8 cellular contexts compared by ENCODE assay signal in the genomic region with DNA sequence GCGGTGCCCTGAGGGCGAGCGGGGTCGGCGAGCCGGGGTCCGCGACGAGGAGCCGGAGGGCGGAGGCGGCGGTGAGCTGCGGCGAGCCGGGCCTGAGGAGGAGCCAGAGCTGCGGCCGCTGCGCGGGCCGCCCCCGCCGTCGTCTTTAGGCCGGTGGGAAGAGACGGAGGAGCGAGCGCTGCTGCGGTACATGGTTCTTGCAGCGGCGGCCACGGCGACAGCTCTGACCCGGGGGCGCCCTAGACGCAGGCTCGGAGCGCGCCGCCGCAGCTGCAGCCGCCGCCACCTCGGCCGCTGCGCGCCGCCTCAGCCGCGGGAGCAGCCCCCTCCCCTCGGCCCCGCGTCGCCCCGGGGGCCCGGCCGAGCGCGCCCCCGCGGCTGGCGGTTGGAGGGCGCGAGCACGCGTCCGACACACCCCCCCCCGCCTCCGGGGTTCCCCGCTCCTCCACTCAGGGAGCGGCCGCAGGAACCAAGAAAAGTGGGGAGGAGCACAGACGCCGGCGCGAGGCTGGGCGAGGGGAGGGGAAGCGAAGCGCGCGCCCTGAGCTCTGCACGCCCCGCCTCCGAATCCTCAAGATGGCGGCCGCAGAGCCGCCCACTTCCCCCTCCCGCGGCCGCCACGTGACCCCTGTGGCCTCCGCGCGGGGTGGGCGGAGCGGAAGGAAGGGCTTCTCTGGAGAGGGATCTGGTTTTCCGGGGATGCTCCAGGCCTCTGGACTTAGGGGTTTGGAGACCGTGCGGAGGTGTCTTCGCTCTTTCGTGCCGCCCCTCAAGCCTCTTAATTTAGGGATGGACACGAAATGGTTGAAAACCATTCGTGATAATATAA. TPM values are rescaled to one million over a fixed set of nuclear protein-coding genes. Genes with fewer than 3 reads are reported as not detected.
DNase-seq lines count a peak whose midpoint lies in the region; ATAC-seq and TF ChIP-seq lines count a peak whose summit lies in the region.

Gene ZNF318 (minus strand): TSS at position 474 of the 829 bp plus-strand sequence. CDS start 282 bp downstream, at position 192.

- peaks cover 11% of the 10 kb centered on the region for H3K79me2 ChIP-seq in fibroblast of lung (ENCODE audit: control insufficient read depth, insufficient read depth, low read length)

- H3K27ac ChIP-seq in RWPE1 (peak within 1 kb of the TSS; percentile 89), fibroblast of lung (ENCODE audit: insufficient read depth, low read length) (peak within 1 kb of the TSS; percentile 50)
- H3K27ac ChIP-seq in naive thymus-derived CD4-positive, alpha-beta T cell (ENCODE audit: low read depth, low read length): peak within 1 kb of the TSS; percentile 87

- no peaks in the 10 kb centered on the region for H4K20me1 ChIP-seq in fibroblast of lung (ENCODE audit: control insufficient read depth, extremely low read depth, insufficient read depth, low read length)

- H3K27me3 Mint-ChIP-seq in naive thymus-derived CD4-positive, alpha-beta T cell: peaks cover 0 to 17% (median 0%) of the 10 kb centered on the region in 5 donors
- no peaks in the 10 kb centered on the region for H3K27me3 Mint-ChIP-seq in stimulated activated memory B cell treated with anti-CD40 and anti-IgM and Interleukin-4, amounts not matched to agents 10 μg/mL and 1 μg/mL and 100 μg/mL, for 72 hours

- H3K9me3 Mint-ChIP-seq in naive thymus-derived CD4-positive, alpha-beta T cell: peaks cover 0 to 2% (median 0%) of the 10 kb centered on the region in 11 donors
- H3K9me3 Mint-ChIP-seq in stimulated activated memory B cell treated with anti-CD40 and anti-IgM and Interleukin-4, amounts not matched to agents 10 μg/mL and 1 μg/mL and 100 μg/mL, for 72 hours: no peaks in the 10 kb centered on the region

- peak within 1 kb of the TSS; percentile 82 for H2AFZ ChIP-seq in fibroblast of lung (ENCODE audit: low read length)

- POLR2A ChIA-PET in RWPE1 (lab: Yijun Ruan, JAX; ENCODE audit: low non-redundant PET): interaction anchor here (0.7 kb wide), 1 partner anchor 127 kb away, joined by 3 read pairs; no protein-coding TSS in a partner anchor
- POLR2A ChIA-PET in naive thymus-derived CD4-positive, alpha-beta T cell (lab: Charles Lee): interaction anchor here (0.6 to 8.6 kb wide), 24 partner anchors 8 to 440 kb away, joined by 3 to 163 read pairs (median 4); partner anchors contain the start of genes ABCC10, CNPY3, CRIP3 and CUL7

- intact Hi-C loops in naive thymus-derived CD4-positive, alpha-beta T cell (cut with micrococcal nuclease): loop anchor here (1.0 to 5.0 kb wide), 16 partner anchors 14 to 1582 kb away; partner anchors contain the start of genes ABCC10 (in 2 of the 2), CNPY3 (in 1 of the 2), DNPH1 (in 1 of the 2) and MEA1 (in 1 of the 2)

- H3K4me2 ChIP-seq in fibroblast of lung (ENCODE audit: extremely low read depth, insufficient read depth, low read length): peak within 1 kb of the TSS; percentile 91

- no peaks in the 10 kb centered on the region for H3K27me3 ChIP-seq in fibroblast of lung (ENCODE audit: control insufficient read depth, insufficient read depth, low read length)
- H3K27me3 ChIP-seq in naive thymus-derived CD4-positive, alpha-beta T cell (ENCODE audit: control insufficient read depth in 2 of 2, insufficient read depth in 2 of 2, low read length in 2 of 2): no peaks in the 10 kb centered on the region

- H3K36me3 ChIP-seq in fibroblast of lung (ENCODE audit: control insufficient read depth, insufficient read depth, low read length): no peaks in the 10 kb centered on the region
- H3K36me3 ChIP-seq in naive thymus-derived CD4-positive, alpha-beta T cell (ENCODE audit: control insufficient read depth in 2 of 3, insufficient read depth in 3 of 3, low read length in 3 of 3): peaks cover 0 to 11% (median 0%) of the 10 kb centered on the region in 3 experiments

- TF ChIP-seq CTCF in RWPE1 (conservative IDR thresholded peaks at IDR 0.05; ENCODE audit: low read depth) (no peak), fibroblast of lung (conservative IDR thresholded peaks at IDR 0.05 in 1 of 2, IDR thresholded peaks at IDR 0.05 in 1 of 2; ENCODE audit: low read depth in 1 of 2, low read length in 2 of 2) (no peak)

- CTCF ChIA-PET in RWPE1 (lab: Yijun Ruan, JAX): interaction anchor here (0.9 to 2.0 kb wide), 3 partner anchors 29 to 127 kb away, joined by 3 to 5 read pairs (median 3); no protein-coding TSS in a partner anchor
- CTCF ChIA-PET in naive thymus-derived CD4-positive, alpha-beta T cell (lab: Charles Lee): interaction anchor here (0.8 to 4.1 kb wide), 8 partner anchors 8 to 101 kb away, joined by 3 to 33 read pairs (median 4); no protein-coding TSS in a partner anchor

- H3K36me3 Mint-ChIP-seq in naive thymus-derived CD4-positive, alpha-beta T cell: peaks cover 3 to 13% (median 8%) of the 10 kb centered on the region in 5 donors
- H3K36me3 Mint-ChIP-seq in stimulated activated memory B cell treated with anti-CD40 and anti-IgM and Interleukin-4, amounts not matched to agents 10 μg/mL and 1 μg/mL and 100 μg/mL, for 72 hours: peaks cover 17% of the 10 kb centered on the region

- peaks cover 28 to 56% (median 51%) of the 10 kb centered on the region in 7 donors for H3K4me1 Mint-ChIP-seq in naive thymus-derived CD4-positive, alpha-beta T cell
- peaks cover 43% of the 10 kb centered on the region for H3K4me1 Mint-ChIP-seq in stimulated activated memory B cell treated with anti-CD40 and anti-IgM and Interleukin-4, amounts not matched to agents 10 μg/mL and 1 μg/mL and 100 μg/mL, for 72 hours

- H3K4me3 Mint-ChIP-seq in naive thymus-derived CD4-positive, alpha-beta T cell: peak within 1 kb of the TSS; percentile 75 to 97 (median 92)
- H3K4me3 Mint-ChIP-seq in stimulated activated memory B cell treated with anti-CD40 and anti-IgM and Interleukin-4, amounts not matched to agents 10 μg/mL and 1 μg/mL and 100 μg/mL, for 72 hours: peak within 1 kb of the TSS; percentile 91

- peak; percentile 97 for ATAC-seq in naive thymus-derived CD4-positive, alpha-beta T cell
- peak; percentile 97 for ATAC-seq in stimulated activated memory B cell treated with anti-CD40 and anti-IgM and Interleukin-4, amounts not matched to agents 10 μg/mL and 1 μg/mL and 100 μg/mL, for 72 hours

- peak within 1 kb of the TSS; percentile 69 to 86 (median 84) for H3K4me3 ChIP-seq in fibroblast of lung (replicated peaks in 1 of 4; ENCODE audit: control extremely low read depth in 1 of 4, insufficient read depth in 1 of 4, low read depth in 3 of 4, low read length in 4 of 4)
- peak within 1 kb of the TSS; percentile 90 for H3K4me3 ChIP-seq in naive thymus-derived CD4-positive, alpha-beta T cell (ENCODE audit: low read length)

- peak; percentile 99 for DNase-seq in Daoy (ENCODE audit: low read depth)
- peak; percentile 95 for DNase-seq in H4 (ENCODE audit: low spot score)
- peak; percentile 98 for DNase-seq in LoVo (ENCODE audit: low spot score)
- peak; percentile 90 for DNase-seq in RWPE1 (ENCODE audit: low spot score)
- peak; percentile 88 to 90 for DNase-seq in activated T-helper 1 cell treated with anti-CD3 and anti-CD28 coated beads, Interleukin-2, amount 50 U/mL, for 16 hours (ENCODE audit: low read depth in 1 of 2, low spot score in 1 of 2)
- DNase-seq in fibroblast of lung (ENCODE audit: low read depth in 2 of 2): peak; percentile 95 to 97
- DNase-seq in naive thymus-derived CD4-positive, alpha-beta T cell: peak; percentile 85 to 95 (median 93)

- H3K4me1 ChIP-seq in fibroblast of lung (ENCODE audit: control insufficient read depth, extremely low read depth, insufficient read depth, low read length): peaks cover 4% of the 10 kb centered on the region
- peaks cover 20 to 23% of the 10 kb centered on the region in 2 donors for H3K4me1 ChIP-seq in naive thymus-derived CD4-positive, alpha-beta T cell (ENCODE audit: control insufficient read depth in 2 of 2, insufficient read depth in 2 of 2, low read length in 2 of 2)

- H3K9ac ChIP-seq in fibroblast of lung (ENCODE audit: insufficient read depth, low read length): peak within 1 kb of the TSS; percentile 67

- H3K9me3 ChIP-seq in fibroblast of lung (ENCODE audit: control insufficient read depth, insufficient read depth, low read depth, low read length): no peaks in the 10 kb centered on the region
- no peaks in the 10 kb centered on the region for H3K9me3 ChIP-seq in naive thymus-derived CD4-positive, alpha-beta T cell (ENCODE audit: control insufficient read depth in 2 of 3, low read length in 3 of 3)

- peak within 1 kb of the TSS; percentile 91 to 98 (median 95) for H3K27ac Mint-ChIP-seq in naive thymus-derived CD4-positive, alpha-beta T cell
- peak within 1 kb of the TSS; percentile 93 for H3K27ac Mint-ChIP-seq in stimulated activated memory B cell treated with anti-CD40 and anti-IgM and Interleukin-4, amounts not matched to agents 10 μg/mL and 1 μg/mL and 100 μg/mL, for 72 hours

RNA-seq across cellular contexts. Expression of gene ZNF318, which starts in this region (rescaled TPM):
- total RNA-seq in Daoy (2014; rRNA removed; shearing (Covaris generic)): 6.7 and 7.8 TPM in 2 replicates
- total RNA-seq in H4 (2014; rRNA removed; shearing (Covaris generic)): 4.7 and 7.5 TPM in 2 replicates
- 5.6 and 6.1 TPM in 2 replicates for total RNA-seq in fibroblast of lung
- polyA plus RNA-seq in fibroblast of lung: 8.6 and 10.0 TPM in 2 replicates
- polyA plus RNA-seq in fibroblast of lung (2012): 5.5 and 6.1 TPM in 2 replicates
- polyA minus RNA-seq in fibroblast of lung (ENCODE audit: low replicate concordance): 12.9 and 28.2 TPM in 2 replicates
- 10 to 100 TPM; 15.8 to 40.2 (median 28.3) TPM for total RNA-seq in naive thymus-derived CD4-positive, alpha-beta T cell
- 10 to 100 TPM in 1 of 2 donors, 1 to 10 TPM in 1; 6.9 to 12.9 TPM for polyA plus RNA-seq in naive thymus-derived CD4-positive, alpha-beta T cell

Comparison
In these comparisons a context has a peak if more than half of its experiments do, and no peak if none do; other contexts are left out.
1. Peak in every context shown above with its lines: DNase-seq, ATAC-seq, H3K4me3 ChIP-seq and H3K27ac ChIP-seq.